In genomic region chr4:103198111-103198765, GRCh38 we compare ENCODE assay signal across 1 cellular context.
A peak's percentile ranks its signal among the peaks of the same experiment; 100 is the strongest.
TF ChIP-seq lines count a peak whose summit lies in the region.

TSS of gene CENPE (minus strand) at chr4:103198343. CDS start at chr4:103198319, 24 bp downstream.

TF ChIP-seq in HEK293, 187 proteins besides CTCF, POLR2A, EP300 and RAD21 (continued from another document):
- TF ChIP-seq ZNF513 (tag by site-specific recombination; IDR thresholded peaks at IDR 0.05) (no peak), ZXDB (tag by site-specific recombination; IDR thresholded peaks at IDR 0.05) (0 out of 2 replicates have a peak, but pooled peaks have one; percentile 57), WT1 (tag by site-specific recombination; IDR thresholded peaks at IDR 0.05) (no peak), ZFP41 (tag by site-specific recombination; IDR thresholded peaks at IDR 0.05; ENCODE audit: borderline replicate concordance) (no peak), ZNF335 (tag by site-specific recombination; conservative IDR thresholded peaks at IDR 0.05) (peak; percentile 59), GLIS1 (tag by site-specific recombination; IDR thresholded peaks at IDR 0.05) (peak; percentile 15; the same call in 1 of the 2 replicates), ZFP69B (tag by site-specific recombination; IDR thresholded peaks at IDR 0.05) (peak; percentile 53; the same call in 1 of the 2 replicates), ZNF701 (tag by site-specific recombination; IDR thresholded peaks at IDR 0.05) (no peak), ZBTB17 (tag by site-specific recombination; IDR thresholded peaks at IDR 0.05) (0 out of 2 replicates have a peak, but pooled peaks have one; percentile 36), ZNF341 (tag by site-specific recombination; IDR thresholded peaks at IDR 0.05; ENCODE audit: low read depth) (no peak)
